In the genomic region with DNA sequence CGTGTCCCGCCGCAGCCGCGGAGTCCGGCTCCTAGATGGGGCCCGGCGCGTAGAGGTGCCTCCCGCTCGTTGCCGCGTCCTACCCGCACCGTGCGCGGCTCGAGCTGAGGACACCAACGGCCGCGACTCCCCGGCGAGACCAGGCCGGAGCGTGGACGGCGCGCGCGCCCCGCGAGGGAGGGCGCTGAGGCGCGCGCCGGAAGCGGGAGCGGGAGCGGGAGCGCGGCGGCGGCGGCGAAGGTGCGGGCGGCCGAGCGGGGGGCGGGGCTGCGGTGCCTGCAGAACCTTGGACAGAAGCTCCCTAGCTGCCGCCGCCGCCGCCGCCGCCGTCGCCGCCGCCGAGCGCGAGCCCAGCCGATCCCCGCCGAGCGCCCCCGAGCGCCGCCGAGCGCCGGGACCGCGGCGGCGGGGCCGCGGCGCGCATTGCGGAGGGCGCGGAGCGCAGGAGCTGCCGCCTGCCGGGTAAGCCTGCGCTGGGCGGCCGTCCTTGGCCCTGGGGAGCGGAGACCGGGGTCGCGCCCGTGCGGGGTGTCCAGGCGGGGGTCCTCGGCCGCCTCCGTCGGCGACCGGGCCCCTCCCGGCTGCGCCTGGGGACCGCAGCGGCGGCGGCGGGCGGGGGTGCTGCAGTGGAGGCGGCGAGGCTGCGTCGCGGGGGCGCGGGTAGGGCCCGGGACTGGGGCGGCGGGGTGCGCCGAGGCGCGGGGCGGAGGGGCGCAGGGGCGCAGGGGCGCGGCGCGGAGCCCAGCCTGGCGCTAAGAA, we compare ENCODE assay signal across 1 cellular context.
TF ChIP-seq lines count a peak whose summit lies in the region.

Gene CDK5R1 (plus strand): TSS at position 293 of the 759 bp plus-strand sequence. CDS start 628 bp downstream, outside the sequence.

TF ChIP-seq in K562, 482 proteins besides CTCF, POLR2A, EP300 and RAD21 (continued from another document and continues in another):
- TF ChIP-seq CCNT2 (IDR thresholded peaks at IDR 0.05; ENCODE audit: borderline replicate concordance, extremely low read depth, insufficient read length, low read depth, low read length): peak; percentile 55
- TF ChIP-seq THRA (IDR thresholded peaks at IDR 0.05): no peak
- no peak for TF ChIP-seq PHTF2 (CRISPR knock-in tag; IDR thresholded peaks at IDR 0.05)
- TF ChIP-seq CBX1 (IDR thresholded peaks at IDR 0.05; ENCODE audit: low read depth): no peak
- TF ChIP-seq DEAF1 (CRISPR knock-in tag; IDR thresholded peaks at IDR 0.05): no peak
- no peak for TF ChIP-seq BRF1 (IDR thresholded peaks at IDR 0.05; ENCODE audit: borderline replicate concordance, extremely low read depth, insufficient read length)
- TF ChIP-seq NCOR1 (IDR thresholded peaks at IDR 0.05): no peak
- TF ChIP-seq TCF7 (IDR thresholded peaks at IDR 0.05; ENCODE audit: borderline replicate concordance): no peak
- no peak for TF ChIP-seq BDP1 (IDR thresholded peaks at IDR 0.05; ENCODE audit: insufficient read depth, insufficient read length)
- TF ChIP-seq SIX5 (IDR thresholded peaks at IDR 0.05; ENCODE audit: borderline replicate concordance in 1 of 2, insufficient read depth in 1 of 2, low read depth in 1 of 2, low read length in 2 of 2): no peak
- no peak for TF ChIP-seq TRIM25 (IDR thresholded peaks at IDR 0.05; ENCODE audit: borderline replicate concordance)
- TF ChIP-seq PTBP1 (IDR thresholded peaks at IDR 0.05; ENCODE audit: low read depth, low read length): no peak
- peak; percentile 21 for TF ChIP-seq TAF1 (IDR thresholded peaks at IDR 0.05; ENCODE audit: control insufficient read depth, extremely low read depth, insufficient read depth, low read length, severe bottlenecking)
- no peak for TF ChIP-seq STAG1 (CRISPR knock-in tag; IDR thresholded peaks at IDR 0.05; ENCODE audit: borderline replicate concordance)
- TF ChIP-seq, protein P1, sequence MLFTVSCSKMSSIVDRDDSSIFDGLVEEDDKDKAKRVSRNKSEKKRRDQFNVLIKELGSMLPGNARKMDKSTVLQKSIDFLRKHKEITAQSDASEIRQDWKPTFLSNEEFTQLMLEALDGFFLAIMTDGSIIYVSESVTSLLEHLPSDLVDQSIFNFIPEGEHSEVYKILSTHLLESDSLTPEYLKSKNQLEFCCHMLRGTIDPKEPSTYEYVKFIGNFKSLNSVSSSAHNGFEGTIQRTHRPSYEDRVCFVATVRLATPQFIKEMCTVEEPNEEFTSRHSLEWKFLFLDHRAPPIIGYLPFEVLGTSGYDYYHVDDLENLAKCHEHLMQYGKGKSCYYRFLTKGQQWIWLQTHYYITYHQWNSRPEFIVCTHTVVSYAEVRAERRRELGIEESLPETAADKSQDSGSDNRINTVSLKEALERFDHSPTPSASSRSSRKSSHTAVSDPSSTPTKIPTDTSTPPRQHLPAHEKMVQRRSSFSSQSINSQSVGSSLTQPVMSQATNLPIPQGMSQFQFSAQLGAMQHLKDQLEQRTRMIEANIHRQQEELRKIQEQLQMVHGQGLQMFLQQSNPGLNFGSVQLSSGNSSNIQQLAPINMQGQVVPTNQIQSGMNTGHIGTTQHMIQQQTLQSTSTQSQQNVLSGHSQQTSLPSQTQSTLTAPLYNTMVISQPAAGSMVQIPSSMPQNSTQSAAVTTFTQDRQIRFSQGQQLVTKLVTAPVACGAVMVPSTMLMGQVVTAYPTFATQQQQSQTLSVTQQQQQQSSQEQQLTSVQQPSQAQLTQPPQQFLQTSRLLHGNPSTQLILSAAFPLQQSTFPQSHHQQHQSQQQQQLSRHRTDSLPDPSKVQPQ (CRISPR knock-in tag; IDR thresholded peaks at IDR 0.05; ENCODE audit: borderline replicate concordance): no peak
- no peak for TF ChIP-seq ZFP36 (IDR thresholded peaks at IDR 0.05; ENCODE audit: low read depth, low read length, partially characterized antibody)
- no peak for TF ChIP-seq ZNF584 (CRISPR knock-in tag; IDR thresholded peaks at IDR 0.05; ENCODE audit: low read depth)
- TF ChIP-seq SRSF1 (IDR thresholded peaks at IDR 0.05; ENCODE audit: low read depth, low read length): no peak
- no peak for TF ChIP-seq DNMT1 (IDR thresholded peaks at IDR 0.05)
- no peak for TF ChIP-seq CHD4 (IDR thresholded peaks at IDR 0.05; ENCODE audit: insufficient read depth, insufficient replicate concordance, low read depth, low read length, poor library complexity, severe bottlenecking)
- no peak for TF ChIP-seq ZNF354B (CRISPR knock-in tag; IDR thresholded peaks at IDR 0.05)
- TF ChIP-seq HNRNPK (IDR thresholded peaks at IDR 0.05; ENCODE audit: low read depth, low read length, poor library complexity, severe bottlenecking): no peak
- 0 out of 2 replicates have a peak, but pooled peaks have one; percentile 31 for TF ChIP-seq ERF (CRISPR knock-in tag; IDR thresholded peaks at IDR 0.05)
- TF ChIP-seq JUNB (CRISPR knock-in tag; conservative IDR thresholded peaks at IDR 0.05): no peak
- TF ChIP-seq ZNF165 (CRISPR knock-in tag; IDR thresholded peaks at IDR 0.05; ENCODE audit: borderline replicate concordance): no peak
- TF ChIP-seq RHOXF2B (CRISPR knock-in tag; conservative IDR thresholded peaks at IDR 0.05): no peak
- TF ChIP-seq ZNF77 (CRISPR knock-in tag; IDR thresholded peaks at IDR 0.05): no peak
- no peak for TF ChIP-seq NR4A1 (CRISPR knock-in tag; IDR thresholded peaks at IDR 0.05)
- TF ChIP-seq NR4A1 (tag; IDR thresholded peaks at IDR 0.05): no peak
- no peak for TF ChIP-seq ZNF444 (CRISPR knock-in tag; IDR thresholded peaks at IDR 0.05)
- no peak for TF ChIP-seq ZKSCAN8 (CRISPR knock-in tag; IDR thresholded peaks at IDR 0.05)
- TF ChIP-seq, protein P2, sequence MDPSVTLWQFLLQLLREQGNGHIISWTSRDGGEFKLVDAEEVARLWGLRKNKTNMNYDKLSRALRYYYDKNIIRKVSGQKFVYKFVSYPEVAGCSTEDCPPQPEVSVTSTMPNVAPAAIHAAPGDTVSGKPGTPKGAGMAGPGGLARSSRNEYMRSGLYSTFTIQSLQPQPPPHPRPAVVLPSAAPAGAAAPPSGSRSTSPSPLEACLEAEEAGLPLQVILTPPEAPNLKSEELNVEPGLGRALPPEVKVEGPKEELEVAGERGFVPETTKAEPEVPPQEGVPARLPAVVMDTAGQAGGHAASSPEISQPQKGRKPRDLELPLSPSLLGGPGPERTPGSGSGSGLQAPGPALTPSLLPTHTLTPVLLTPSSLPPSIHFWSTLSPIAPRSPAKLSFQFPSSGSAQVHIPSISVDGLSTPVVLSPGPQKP (CRISPR knock-in tag; IDR thresholded peaks at IDR 0.05): no peak
- TF ChIP-seq, protein P3, sequence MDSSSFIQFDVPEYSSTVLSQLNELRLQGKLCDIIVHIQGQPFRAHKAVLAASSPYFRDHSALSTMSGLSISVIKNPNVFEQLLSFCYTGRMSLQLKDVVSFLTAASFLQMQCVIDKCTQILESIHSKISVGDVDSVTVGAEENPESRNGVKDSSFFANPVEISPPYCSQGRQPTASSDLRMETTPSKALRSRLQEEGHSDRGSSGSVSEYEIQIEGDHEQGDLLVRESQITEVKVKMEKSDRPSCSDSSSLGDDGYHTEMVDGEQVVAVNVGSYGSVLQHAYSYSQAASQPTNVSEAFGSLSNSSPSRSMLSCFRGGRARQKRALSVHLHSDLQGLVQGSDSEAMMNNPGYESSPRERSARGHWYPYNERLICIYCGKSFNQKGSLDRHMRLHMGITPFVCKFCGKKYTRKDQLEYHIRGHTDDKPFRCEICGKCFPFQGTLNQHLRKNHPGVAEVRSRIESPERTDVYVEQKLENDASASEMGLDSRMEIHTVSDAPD (CRISPR knock-in tag; IDR thresholded peaks at IDR 0.05): no peak
- no peak for TF ChIP-seq HDAC3 (IDR thresholded peaks at IDR 0.05; ENCODE audit: borderline replicate concordance, partially characterized antibody)
- no peak for TF ChIP-seq THRAP3 (IDR thresholded peaks at IDR 0.05; ENCODE audit: borderline replicate concordance)
- peak; percentile 96; the same call in 1 of the 2 replicates for TF ChIP-seq CTBP1 (IDR thresholded peaks at IDR 0.05; ENCODE audit: borderline replicate concordance)
- TF ChIP-seq, protein P4, sequence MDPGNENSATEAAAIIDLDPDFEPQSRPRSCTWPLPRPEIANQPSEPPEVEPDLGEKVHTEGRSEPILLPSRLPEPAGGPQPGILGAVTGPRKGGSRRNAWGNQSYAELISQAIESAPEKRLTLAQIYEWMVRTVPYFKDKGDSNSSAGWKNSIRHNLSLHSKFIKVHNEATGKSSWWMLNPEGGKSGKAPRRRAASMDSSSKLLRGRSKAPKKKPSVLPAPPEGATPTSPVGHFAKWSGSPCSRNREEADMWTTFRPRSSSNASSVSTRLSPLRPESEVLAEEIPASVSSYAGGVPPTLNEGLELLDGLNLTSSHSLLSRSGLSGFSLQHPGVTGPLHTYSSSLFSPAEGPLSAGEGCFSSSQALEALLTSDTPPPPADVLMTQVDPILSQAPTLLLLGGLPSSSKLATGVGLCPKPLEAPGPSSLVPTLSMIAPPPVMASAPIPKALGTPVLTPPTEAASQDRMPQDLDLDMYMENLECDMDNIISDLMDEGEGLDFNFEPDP (CRISPR knock-in tag; IDR thresholded peaks at IDR 0.05): no peak
- TF ChIP-seq ZNF740 (CRISPR knock-in tag; IDR thresholded peaks at IDR 0.05): no peak
- TF ChIP-seq ZNF740 (tag; IDR thresholded peaks at IDR 0.05): no peak
- TF ChIP-seq ARID3B (CRISPR knock-in tag; IDR thresholded peaks at IDR 0.05; ENCODE audit: borderline replicate concordance): no peak
- TF ChIP-seq, protein P5, sequence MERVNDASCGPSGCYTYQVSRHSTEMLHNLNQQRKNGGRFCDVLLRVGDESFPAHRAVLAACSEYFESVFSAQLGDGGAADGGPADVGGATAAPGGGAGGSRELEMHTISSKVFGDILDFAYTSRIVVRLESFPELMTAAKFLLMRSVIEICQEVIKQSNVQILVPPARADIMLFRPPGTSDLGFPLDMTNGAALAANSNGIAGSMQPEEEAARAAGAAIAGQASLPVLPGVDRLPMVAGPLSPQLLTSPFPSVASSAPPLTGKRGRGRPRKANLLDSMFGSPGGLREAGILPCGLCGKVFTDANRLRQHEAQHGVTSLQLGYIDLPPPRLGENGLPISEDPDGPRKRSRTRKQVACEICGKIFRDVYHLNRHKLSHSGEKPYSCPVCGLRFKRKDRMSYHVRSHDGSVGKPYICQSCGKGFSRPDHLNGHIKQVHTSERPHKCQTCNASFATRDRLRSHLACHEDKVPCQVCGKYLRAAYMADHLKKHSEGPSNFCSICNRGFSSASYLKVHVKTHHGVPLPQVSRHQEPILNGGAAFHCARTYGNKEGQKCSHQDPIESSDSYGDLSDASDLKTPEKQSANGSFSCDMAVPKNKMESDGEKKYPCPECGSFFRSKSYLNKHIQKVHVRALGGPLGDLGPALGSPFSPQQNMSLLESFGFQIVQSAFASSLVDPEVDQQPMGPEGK (CRISPR knock-in tag; IDR thresholded peaks at IDR 0.05; ENCODE audit: borderline replicate concordance): no peak
- TF ChIP-seq ZZZ3 (IDR thresholded peaks at IDR 0.05): no peak
